Comparison of ENCODE assay signal across 18 cellular contexts in the genomic region with DNA sequence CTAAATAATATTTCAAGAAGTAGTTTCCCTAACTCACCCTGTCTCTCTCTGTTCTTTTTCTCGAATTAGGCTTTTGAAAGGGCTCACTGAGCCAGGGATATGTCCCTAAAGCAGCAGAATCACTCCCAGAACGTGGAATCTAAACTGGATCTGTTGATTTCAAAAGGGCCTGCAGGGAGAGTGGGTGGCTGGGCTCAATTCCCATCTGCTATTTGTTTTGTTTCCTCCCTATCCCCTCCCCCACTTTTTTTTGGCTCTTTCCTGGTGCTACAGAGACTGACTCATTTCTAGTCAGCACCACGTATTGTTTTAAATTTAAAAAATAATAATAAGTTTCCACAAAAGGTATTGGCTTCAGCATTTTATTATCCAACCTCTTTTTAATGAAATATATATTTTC.
DNase-seq lines count a peak whose midpoint lies in the region; ATAC-seq and TF ChIP-seq lines count a peak whose summit lies in the region.
"Had no signal": no experiment of that assay in that cellular context is flagged by ENCODE, and none has a peak within 500 bp of the region (broad histone marks: within the 10 kb centered on the region; RNA-seq: fewer than 3 reads in every experiment).

No MANE protein-coding gene starts in this region.

- CTCF ChIA-PET in activated CD4-positive, alpha-beta T cell treated with anti-CD3 and anti-CD28 coated beads for 36 hours (lab: Charles Lee) = no interaction called here

- no peak for ATAC-seq in HG03354 (IDR thresholded peaks at IDR 0.05; ENCODE audit: poor library complexity, severe bottlenecking, unreplicated experiment)
- no peak for ATAC-seq in activated CD4-positive, alpha-beta T cell treated with anti-CD3 and anti-CD28 coated beads for 36 hours
- ATAC-seq in upper lobe of right lung = no peak
- ATAC-seq: esophagus mucosa had no signal

- no peaks in the 10 kb centered on the region for H3K36me3 ChIP-seq in HUES48 (ENCODE audit: control insufficient read depth, insufficient read depth, low read length)
- no peaks in the 10 kb centered on the region for H3K36me3 ChIP-seq in neural progenitor cell
- no peaks in the 10 kb centered on the region for H3K36me3 ChIP-seq in upper lobe of right lung
- H3K36me3 ChIP-seq: ascending aorta; BLaER1 treated with 17β-estradiol and CSF1 and Interleukin-3, amounts not matched to agents 10 nM and 100 nM; neutrophil; WERI-Rb-1 had no signal

- no peaks in the 10 kb centered on the region for H3K27me3 ChIP-seq in HUES48 (ENCODE audit: control insufficient read depth, insufficient read depth, low read length)
- no peaks in the 10 kb centered on the region for H3K27me3 ChIP-seq in neural progenitor cell
- no peaks in the 10 kb centered on the region for H3K27me3 ChIP-seq in upper lobe of right lung
- H3K27me3 ChIP-seq: ascending aorta; BLaER1 treated with 17β-estradiol and CSF1 and Interleukin-3, amounts not matched to agents 10 nM and 100 nM; neutrophil had no signal

- H3K9ac ChIP-seq in HUES48 (ENCODE audit: low read depth, low read length) = no peak overlapping the region
- no peak overlapping the region for H3K9ac ChIP-seq in neural progenitor cell
- H3K9ac ChIP-seq: BLaER1 treated with 17β-estradiol and CSF1 and Interleukin-3, amounts not matched to agents 10 nM and 100 nM had no signal

- H2AFZ ChIP-seq in neural progenitor cell (replicated peaks) = peak overlapping the region; percentile 87

- H3K9me3 Mint-ChIP-seq in neural progenitor cell = no peaks in the 10 kb centered on the region
- no peaks in the 10 kb centered on the region for H3K9me3 Mint-ChIP-seq in activated CD4-positive, alpha-beta T cell treated with anti-CD3 and anti-CD28 coated beads for 36 hours (ENCODE audit: low read depth)

- POLR2A ChIA-PET in activated CD4-positive, alpha-beta T cell treated with anti-CD3 and anti-CD28 coated beads for 36 hours (lab: Charles Lee) = no interaction called here

- DNase-seq in RPMI7951 (ENCODE audit: low read depth) (peak; percentile 3), fibroblast of pulmonary artery (ENCODE audit: low read depth) (peak; percentile 76), neural progenitor cell (ENCODE audit: low spot score) (peak; percentile 45), upper lobe of right lung (no peak), GM19238 (ENCODE audit: insufficient read length, low spot score) (no peak)
- no peak for DNase-seq in activated CD4-positive, alpha-beta T cell treated with anti-CD3 and anti-CD28 coated beads for 36 hours
- DNase-seq: activated gamma-delta T cell, DMS153, NCI-H2081, NCI-H526 treated with DMSO at 0.1 percent for 48 hours, WERI-Rb-1 had no signal

- peak overlapping the region; percentile 66 for H3K27ac ChIP-seq in HUES48 (ENCODE audit: low read depth, low read length)
- H3K27ac ChIP-seq in neural progenitor cell = no peak overlapping the region
- no peak overlapping the region for H3K27ac ChIP-seq in upper lobe of right lung
- H3K27ac ChIP-seq: ascending aorta; BLaER1 treated with 17β-estradiol and CSF1 and Interleukin-3, amounts not matched to agents 10 nM and 100 nM; neutrophil; RWPE1; WERI-Rb-1 had no signal

- H3K4me1 ChIP-seq in HUES48 (ENCODE audit: control insufficient read depth, insufficient read depth, low read length) (peaks cover 11% of the 10 kb centered on the region; the same call in 1 of the 2 replicates), neural progenitor cell (peaks cover 24% of the 10 kb centered on the region), upper lobe of right lung (no peaks in the 10 kb centered on the region)
- H3K4me1 ChIP-seq: ascending aorta; BLaER1 treated with 17β-estradiol and CSF1 and Interleukin-3, amounts not matched to agents 10 nM and 100 nM had no signal

- H3K4me3 ChIP-seq in HUES48 (ENCODE audit: low read depth, low read length) (no peak overlapping the region), fibroblast of pulmonary artery (replicated peaks; ENCODE audit: low read depth, low read length) (no peak overlapping the region), neural progenitor cell (no peak overlapping the region), upper lobe of right lung (no peak overlapping the region)
- H3K4me3 ChIP-seq: ascending aorta; BLaER1 treated with 17β-estradiol and CSF1 and Interleukin-3, amounts not matched to agents 10 nM and 100 nM had no signal

- peak overlapping the region; percentile 17 for H3K4me2 ChIP-seq in neural progenitor cell
- H3K4me2 ChIP-seq: BLaER1 treated with 17β-estradiol and CSF1 and Interleukin-3, amounts not matched to agents 10 nM and 100 nM had no signal

- H3K4me1 Mint-ChIP-seq in neural progenitor cell = peaks cover 14% of the 10 kb centered on the region
- H3K4me1 Mint-ChIP-seq in activated CD4-positive, alpha-beta T cell treated with anti-CD3 and anti-CD28 coated beads for 36 hours = no peaks in the 10 kb centered on the region

- H3K4me3 Mint-ChIP-seq in neural progenitor cell = no peak overlapping the region
- H3K4me3 Mint-ChIP-seq in activated CD4-positive, alpha-beta T cell treated with anti-CD3 and anti-CD28 coated beads for 36 hours = no peak overlapping the region

- intact Hi-C loops in activated CD4-positive, alpha-beta T cell treated with anti-CD3 and anti-CD28 coated beads for 36 hours (cut with DNase I, micrococcal nuclease) = no loop called here
- intact Hi-C loops in upper lobe of right lung (cut with DNase I) = no loop called here

- no peaks in the 10 kb centered on the region for H3K79me2 ChIP-seq in neural progenitor cell (ENCODE audit: low read depth)

- H3F3A ChIP-seq in neural progenitor cell (ENCODE audit: low read depth) = peaks cover 3% of the 10 kb centered on the region

- no peaks in the 10 kb centered on the region for H3K27me3 Mint-ChIP-seq in neural progenitor cell (ENCODE audit: insufficient read depth, low read depth)
- H3K27me3 Mint-ChIP-seq in activated CD4-positive, alpha-beta T cell treated with anti-CD3 and anti-CD28 coated beads for 36 hours = peaks cover 1% of the 10 kb centered on the region

- no peak overlapping the region for H3K27ac Mint-ChIP-seq in neural progenitor cell
- no peak overlapping the region for H3K27ac Mint-ChIP-seq in activated CD4-positive, alpha-beta T cell treated with anti-CD3 and anti-CD28 coated beads for 36 hours

- H3K9me3 ChIP-seq in HUES48 (ENCODE audit: control insufficient read depth, insufficient read depth, low read length) = no peaks in the 10 kb centered on the region
- no peaks in the 10 kb centered on the region for H3K9me3 ChIP-seq in neural progenitor cell (ENCODE audit: low read depth)
- H3K9me3 ChIP-seq in upper lobe of right lung = no peaks in the 10 kb centered on the region
- H3K9me3 ChIP-seq: ascending aorta; BLaER1 treated with 17β-estradiol and CSF1 and Interleukin-3, amounts not matched to agents 10 nM and 100 nM; neutrophil had no signal

- TF ChIP-seq CTCF in fibroblast of pulmonary artery (IDR thresholded peaks at IDR 0.05; ENCODE audit: low read length, missing control alignments) (no peak), neural progenitor cell (IDR thresholded peaks at IDR 0.05) (no peak), upper lobe of right lung (IDR thresholded peaks at IDR 0.05) (no peak)

- no peaks in the 10 kb centered on the region for H4K20me1 ChIP-seq in neural progenitor cell (ENCODE audit: low read depth)
- H4K20me1 ChIP-seq: BLaER1 treated with 17β-estradiol and CSF1 and Interleukin-3, amounts not matched to agents 10 nM and 100 nM had no signal

- H3K36me3 Mint-ChIP-seq in neural progenitor cell = no peaks in the 10 kb centered on the region
- H3K36me3 Mint-ChIP-seq in activated CD4-positive, alpha-beta T cell treated with anti-CD3 and anti-CD28 coated beads for 36 hours (ENCODE audit: low read depth) = no peaks in the 10 kb centered on the region

Comparison
In these comparisons a context has a peak if more than half of its experiments do, and no peak if none do; other contexts are left out.
1. DNase-seq: peak in RPMI7951 (single experiment), fibroblast of pulmonary artery (single experiment) and neural progenitor cell (single experiment); none in activated CD4-positive, alpha-beta T cell treated with anti-CD3 and anti-CD28 coated beads for 36 hours (single experiment), upper lobe of right lung (single experiment) and GM19238 (single experiment).